13 cellular contexts compared by ENCODE assay signal in the genomic region with DNA sequence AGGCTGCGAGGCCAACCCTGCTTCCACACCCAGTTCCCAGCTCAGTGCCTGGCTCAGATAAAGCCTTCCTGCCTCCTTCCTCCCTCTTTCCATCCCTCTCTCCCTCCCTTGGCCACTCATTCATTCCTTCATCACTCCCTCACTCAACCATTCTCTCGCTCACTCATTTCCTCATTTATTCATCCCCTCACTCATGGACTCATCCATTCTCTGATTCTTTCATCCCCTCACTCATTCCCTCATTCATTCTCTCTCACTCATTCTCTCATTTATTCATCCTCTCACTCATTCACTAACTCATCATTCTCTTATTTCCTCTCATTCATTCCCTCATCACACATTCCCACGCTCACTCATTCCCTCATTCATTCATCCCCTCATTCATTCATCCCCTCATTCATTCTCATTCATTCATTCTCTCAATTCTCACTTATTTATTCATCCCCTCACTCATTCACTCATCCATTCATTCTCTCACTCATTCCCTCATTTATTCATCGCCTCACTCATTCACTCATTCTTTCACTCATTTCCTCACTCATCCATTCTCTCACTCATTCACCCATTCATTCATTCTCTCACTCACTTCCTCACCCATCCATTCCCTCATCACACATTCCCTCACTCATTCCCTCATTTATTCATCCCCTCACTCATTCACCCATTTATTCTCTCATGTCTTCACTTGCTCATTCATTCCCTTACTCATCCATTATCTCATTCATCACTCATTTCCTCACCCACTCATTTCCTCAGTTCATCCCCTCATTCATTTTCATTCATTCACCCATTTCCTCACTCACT.
"Had no signal": no experiment of that assay in that cellular context is flagged by ENCODE, and none has a peak within 500 bp of the region (broad histone marks: within the 10 kb centered on the region; RNA-seq: fewer than 3 reads in every experiment).

No MANE protein-coding gene starts in this region.

- H3K4me3 ChIP-seq: coronary artery, left ventricle myocardium inferior, sigmoid colon, testis, upper lobe of right lung had no signal

- H3K27me3 ChIP-seq: sigmoid colon, testis, upper lobe of right lung had no signal

- H3K36me3 Mint-ChIP-seq: naive thymus-derived CD8-positive, alpha-beta T cell; stimulated activated effector memory CD8-positive, alpha-beta T cell treated with anti-CD3 and anti-CD28 coated beads, Interleukin-12 subunit alpha, Interleukin-12 subunit beta, amount 100 ng/mL, for 72 hours had no signal

- H3K27ac Mint-ChIP-seq: activated B cell treated with CpG ODN at 0.5 μM for 24 hours; activated CD4-positive, alpha-beta T cell treated with anti-CD3 and anti-CD28 coated beads, Interleukin-2, amount 10 ng/mL, durations not matched to agents 24 days and 14 days; naive thymus-derived CD8-positive, alpha-beta T cell; stimulated activated effector memory CD8-positive, alpha-beta T cell treated with anti-CD3 and anti-CD28 coated beads, Interleukin-12 subunit alpha, Interleukin-12 subunit beta, amount 100 ng/mL, for 72 hours had no signal

- H3K27ac ChIP-seq: coronary artery, left ventricle myocardium inferior, sigmoid colon, testis, upper lobe of right lung had no signal

- ATAC-seq: naive thymus-derived CD8-positive, alpha-beta T cell had no signal

- H3K36me3 ChIP-seq: left ventricle myocardium inferior, sigmoid colon, upper lobe of right lung had no signal

- H3K4me1 Mint-ChIP-seq: stimulated activated effector memory CD8-positive, alpha-beta T cell treated with anti-CD3 and anti-CD28 coated beads, Interleukin-12 subunit alpha, Interleukin-12 subunit beta, amount 100 ng/mL, for 72 hours had no signal

- H3K4me3 Mint-ChIP-seq: activated B cell treated with CpG ODN at 0.5 μM for 24 hours; activated CD4-positive, alpha-beta T cell treated with anti-CD3 and anti-CD28 coated beads, Interleukin-2, amount 10 ng/mL, durations not matched to agents 24 days and 14 days; naive thymus-derived CD8-positive, alpha-beta T cell; stimulated activated effector memory CD8-positive, alpha-beta T cell treated with anti-CD3 and anti-CD28 coated beads, Interleukin-12 subunit alpha, Interleukin-12 subunit beta, amount 100 ng/mL, for 72 hours had no signal

- H3K9me3 Mint-ChIP-seq: activated B cell treated with CpG ODN at 0.5 μM for 24 hours; activated CD4-positive, alpha-beta T cell treated with anti-CD3 and anti-CD28 coated beads, Interleukin-2, amount 10 ng/mL, durations not matched to agents 24 days and 14 days; naive thymus-derived CD8-positive, alpha-beta T cell; stimulated activated effector memory CD8-positive, alpha-beta T cell treated with anti-CD3 and anti-CD28 coated beads, Interleukin-12 subunit alpha, Interleukin-12 subunit beta, amount 100 ng/mL, for 72 hours had no signal

- H3K27me3 Mint-ChIP-seq: activated B cell treated with CpG ODN at 0.5 μM for 24 hours; naive thymus-derived CD8-positive, alpha-beta T cell had no signal

- H3K9me3 ChIP-seq: left ventricle myocardium inferior, sigmoid colon, testis, upper lobe of right lung had no signal

- DNase-seq: activated CD4-positive, alpha-beta T cell treated with anti-CD3 and anti-CD28 coated beads, Interleukin-2, amount 10 ng/mL, durations not matched to agents 24 days and 14 days; activated CD8-positive, alpha-beta memory T cell treated with anti-CD3 and anti-CD28 coated beads, Interleukin-2, amount 50 U/mL, for 48 hours; activated T-cell treated with anti-CD3 and anti-CD28 coated beads, Interleukin-2, amount 50 U/mL, for 48 hours; foreskin melanocyte; naive thymus-derived CD8-positive, alpha-beta T cell; stimulated activated CD4-positive, alpha-beta T cell treated with anti-CD3 and anti-CD28 coated beads, Interleukin-4, amount 100 ng/mL, for 24 hours; testis had no signal
